In genomic region chr17:46181940-46182339, GRCh38 we compare ENCODE assay signal across 21 cellular contexts. TPM values are rescaled to one million over a fixed set of nuclear protein-coding genes. Genes with fewer than 3 reads are reported as not detected.
DNase-seq lines count a peak whose midpoint lies in the region; ATAC-seq and TF ChIP-seq lines count a peak whose summit lies in the region.
"Had no signal": no experiment of that assay in that cellular context is flagged by ENCODE, and none has a peak within 500 bp of the region (broad histone marks: within the 10 kb centered on the region; RNA-seq: fewer than 3 reads in every experiment).

No MANE protein-coding gene starts in this region.

- H3K4me3 ChIP-seq in OCI-LY3 (ENCODE audit: low read length): no peak overlapping the region
- no peak overlapping the region for H3K4me3 ChIP-seq in endodermal cell (ENCODE audit: low read length)
- H3K4me3 ChIP-seq: body of pancreas, gastroesophageal sphincter, skin epidermis, transverse colon had no signal

- peaks cover 98% of the 10 kb centered on the region for H4K20me1 ChIP-seq in OCI-LY3 (ENCODE audit: insufficient read depth, low read length)

- H3K4me1 Mint-ChIP-seq in activated CD8-positive, alpha-beta T cell treated with anti-CD3 and anti-CD28 coated beads for 36 hours (ENCODE audit: low read depth): peaks cover 76% of the 10 kb centered on the region
- H3K4me1 Mint-ChIP-seq in activated CD8-positive, alpha-beta T cell treated with anti-CD3 and anti-CD28 coated beads, Interleukin-2, amount 10 ng/mL, durations not matched to agents 7 days and 5 days (ENCODE audit: low read depth): peaks cover 74% of the 10 kb centered on the region
- H3K4me1 Mint-ChIP-seq in endodermal cell: peaks cover 66% of the 10 kb centered on the region
- peaks cover 48% of the 10 kb centered on the region for H3K4me1 Mint-ChIP-seq in progenitor cell of endocrine pancreas (ENCODE audit: low read depth)

- no peak for ATAC-seq in activated CD8-positive, alpha-beta T cell treated with anti-CD3 and anti-CD28 coated beads for 36 hours
- no peak for ATAC-seq in activated CD8-positive, alpha-beta T cell treated with anti-CD3 and anti-CD28 coated beads, Interleukin-2, amount 10 ng/mL, durations not matched to agents 7 days and 5 days
- no peak for ATAC-seq in GM18868 (IDR thresholded peaks at IDR 0.05; ENCODE audit: unreplicated experiment)
- ATAC-seq in GM19023 (IDR thresholded peaks at IDR 0.05; ENCODE audit: unreplicated experiment): no peak
- ATAC-seq: body of pancreas, gastroesophageal sphincter had no signal

- 0 out of 2 replicates have a peak overlapping the region, but pooled peaks have one; percentile 16 for H3K4me2 ChIP-seq in OCI-LY3 (ENCODE audit: low read length)

- H3K9ac ChIP-seq in OCI-LY3 (ENCODE audit: low read length): no peak overlapping the region
- no peak overlapping the region for H3K9ac ChIP-seq in endodermal cell (ENCODE audit: extremely low read depth, low read length, poor library complexity, severe bottlenecking)

- POLR2A ChIA-PET in activated CD8-positive, alpha-beta T cell treated with anti-CD3 and anti-CD28 coated beads for 36 hours (lab: Charles Lee): interaction anchor here (1.1 to 2.2 kb wide), 2 partner anchors 9 to 22 kb away, joined by 4 to 5 read pairs; no protein-coding TSS in a partner anchor
- POLR2A ChIA-PET in activated CD8-positive, alpha-beta T cell treated with anti-CD3 and anti-CD28 coated beads, Interleukin-2, amount 10 ng/mL, durations not matched to agents 7 days and 5 days (lab: Charles Lee): no interaction called here

- H3K27ac ChIP-seq in OCI-LY3 (ENCODE audit: low read length) (no peak overlapping the region), endodermal cell (ENCODE audit: low read depth, low read length) (no peak overlapping the region)
- H3K27ac ChIP-seq: gastroesophageal sphincter, skin epidermis, transverse colon had no signal

- H2AFZ ChIP-seq in OCI-LY3 (ENCODE audit: low read depth, low read length): no peak overlapping the region

- no peaks in the 10 kb centered on the region for H3K9me3 ChIP-seq in OCI-LY3 (ENCODE audit: insufficient read depth, low read length)
- no peaks in the 10 kb centered on the region for H3K9me3 ChIP-seq in endodermal cell (ENCODE audit: control insufficient read depth, low read length)
- H3K9me3 ChIP-seq: body of pancreas, gastroesophageal sphincter, transverse colon had no signal

- H3K36me3 ChIP-seq in OCI-LY3 (replicated peaks; ENCODE audit: low read depth, low read length) (no peaks in the 10 kb centered on the region), endodermal cell (ENCODE audit: control insufficient read depth, insufficient read depth, low read length) (peaks cover 15% of the 10 kb centered on the region)
- H3K36me3 ChIP-seq: gastroesophageal sphincter, transverse colon had no signal

- DNase-seq in activated CD8-positive, alpha-beta T cell treated with anti-CD3 and anti-CD28 coated beads for 36 hours: no peak
- no peak for DNase-seq in activated CD8-positive, alpha-beta T cell treated with anti-CD3 and anti-CD28 coated beads, Interleukin-2, amount 10 ng/mL, durations not matched to agents 7 days and 5 days
- DNase-seq in endodermal cell (no peak), progenitor cell of endocrine pancreas (ENCODE audit: low spot score, unreplicated experiment) (no peak), NCI-H1694 treated with DMSO at 0.1 percent for 48 hours (lab: John Stamatoyannopoulos, UW) (no peak)
- DNase-seq: 8988T; activated CD4-positive, alpha-beta T cell treated with anti-CD3 and anti-CD28 coated beads for 1 hour; body of pancreas; hypothalamus; Karpas-422; NCI-H1930; NCI-H82; SHP77; stimulated activated CD4-positive, alpha-beta T cell treated with anti-CD3 and anti-CD28 coated beads, Interleukin-2, amount 100 ng/mL, for 48 hours; stimulated activated naive CD4-positive, alpha-beta T cell treated with Interleukin-2 at 50 U/mL for 16 hours; transverse colon had no signal

- H3K27me3 ChIP-seq in OCI-LY3 (ENCODE audit: low read depth, low read length) (no peaks in the 10 kb centered on the region), endodermal cell (ENCODE audit: control insufficient read depth, insufficient read depth, low read length, poor library complexity, severe bottlenecking) (no peaks in the 10 kb centered on the region)
- H3K27me3 ChIP-seq: body of pancreas, gastroesophageal sphincter, transverse colon had no signal

- 91% methylated on average over 5 of the region's 5 CpGs for WGBS in endodermal cell (ENCODE audit: insufficient coverage in 1 of 2, insufficient read length in 1 of 2), 2 experiments

- peaks cover 28% of the 10 kb centered on the region for H3K4me1 ChIP-seq in OCI-LY3 (ENCODE audit: low read length)
- peaks cover 2% of the 10 kb centered on the region for H3K4me1 ChIP-seq in endodermal cell (ENCODE audit: control insufficient read depth, insufficient read depth, low read length)

- H3K4me3 Mint-ChIP-seq in activated CD8-positive, alpha-beta T cell treated with anti-CD3 and anti-CD28 coated beads for 36 hours: no peak overlapping the region
- no peak overlapping the region for H3K4me3 Mint-ChIP-seq in activated CD8-positive, alpha-beta T cell treated with anti-CD3 and anti-CD28 coated beads, Interleukin-2, amount 10 ng/mL, durations not matched to agents 7 days and 5 days
- H3K4me3 Mint-ChIP-seq in endodermal cell: no peak overlapping the region
- H3K4me3 Mint-ChIP-seq in progenitor cell of endocrine pancreas (ENCODE audit: low read depth): no peak overlapping the region

- peaks cover 17% of the 10 kb centered on the region for H3K36me3 Mint-ChIP-seq in activated CD8-positive, alpha-beta T cell treated with anti-CD3 and anti-CD28 coated beads for 36 hours (ENCODE audit: low read depth)
- H3K36me3 Mint-ChIP-seq in activated CD8-positive, alpha-beta T cell treated with anti-CD3 and anti-CD28 coated beads, Interleukin-2, amount 10 ng/mL, durations not matched to agents 7 days and 5 days (ENCODE audit: low read depth): peaks cover 18% of the 10 kb centered on the region
- peaks cover 2% of the 10 kb centered on the region for H3K36me3 Mint-ChIP-seq in endodermal cell (ENCODE audit: low read depth)
- H3K36me3 Mint-ChIP-seq in progenitor cell of endocrine pancreas (ENCODE audit: insufficient read depth): peaks cover 4% of the 10 kb centered on the region

- H3K27me3 Mint-ChIP-seq in activated CD8-positive, alpha-beta T cell treated with anti-CD3 and anti-CD28 coated beads for 36 hours: no peaks in the 10 kb centered on the region
- no peaks in the 10 kb centered on the region for H3K27me3 Mint-ChIP-seq in activated CD8-positive, alpha-beta T cell treated with anti-CD3 and anti-CD28 coated beads, Interleukin-2, amount 10 ng/mL, durations not matched to agents 7 days and 5 days (ENCODE audit: low read depth)
- H3K27me3 Mint-ChIP-seq in endodermal cell (ENCODE audit: insufficient read depth): no peaks in the 10 kb centered on the region
- no peaks in the 10 kb centered on the region for H3K27me3 Mint-ChIP-seq in progenitor cell of endocrine pancreas

- TF ChIP-seq CTCF in activated CD8-positive, alpha-beta T cell treated with anti-CD3 and anti-CD28 coated beads for 36 hours (IDR thresholded peaks at IDR 0.05): no peak
- no peak for TF ChIP-seq CTCF in OCI-LY3 (IDR thresholded peaks at IDR 0.05; ENCODE audit: low read depth, low read length)
- no peak for TF ChIP-seq CTCF in endodermal cell (conservative IDR thresholded peaks at IDR 0.05)
- no peak for TF ChIP-seq CTCF in progenitor cell of endocrine pancreas (IDR thresholded peaks at IDR 0.05; ENCODE audit: unreplicated experiment)

- CTCF ChIA-PET in activated CD8-positive, alpha-beta T cell treated with anti-CD3 and anti-CD28 coated beads for 36 hours (lab: Charles Lee): interaction anchor here (1.5 to 1.7 kb wide), 3 partner anchors 11 to 62 kb away, joined by 3 to 5 read pairs (median 3); partner anchors contain the start of gene KANSL1
- CTCF ChIA-PET in activated CD8-positive, alpha-beta T cell treated with anti-CD3 and anti-CD28 coated beads, Interleukin-2, amount 10 ng/mL, durations not matched to agents 7 days and 5 days (lab: Charles Lee): interaction anchor here (0.6 to 6.7 kb wide), 4 partner anchors 11 to 221 kb away, joined by 3 to 69 read pairs (median 5); partner anchors contain the start of gene KANSL1

- peaks cover 100% of the 10 kb centered on the region for H3K79me2 ChIP-seq in OCI-LY3 (ENCODE audit: low read length)

- peak overlapping the region; percentile 17 for H3K27ac Mint-ChIP-seq in activated CD8-positive, alpha-beta T cell treated with anti-CD3 and anti-CD28 coated beads for 36 hours
- H3K27ac Mint-ChIP-seq in activated CD8-positive, alpha-beta T cell treated with anti-CD3 and anti-CD28 coated beads, Interleukin-2, amount 10 ng/mL, durations not matched to agents 7 days and 5 days: no peak overlapping the region
- H3K27ac Mint-ChIP-seq in endodermal cell (peak overlapping the region; percentile 1), progenitor cell of endocrine pancreas (peak overlapping the region; percentile 29)

- no peaks in the 10 kb centered on the region for H3K9me3 Mint-ChIP-seq in activated CD8-positive, alpha-beta T cell treated with anti-CD3 and anti-CD28 coated beads for 36 hours
- H3K9me3 Mint-ChIP-seq in activated CD8-positive, alpha-beta T cell treated with anti-CD3 and anti-CD28 coated beads, Interleukin-2, amount 10 ng/mL, durations not matched to agents 7 days and 5 days (ENCODE audit: insufficient read depth): no peaks in the 10 kb centered on the region
- H3K9me3 Mint-ChIP-seq in endodermal cell (no peaks in the 10 kb centered on the region), progenitor cell of endocrine pancreas (ENCODE audit: low read depth) (no peaks in the 10 kb centered on the region)

- intact Hi-C loops in activated CD8-positive, alpha-beta T cell treated with anti-CD3 and anti-CD28 coated beads for 36 hours (cut with micrococcal nuclease): no loop called here

RNA-seq across cellular contexts. Expression of gene KANSL1, which starts 11.3 kb away (rescaled TPM):
- 10 to 100 TPM; 54.4 to 55.3 TPM for total RNA-seq in activated CD8-positive, alpha-beta T cell treated with anti-CD3 and anti-CD28 coated beads for 36 hours
- total RNA-seq in activated CD8-positive, alpha-beta T cell treated with anti-CD3 and anti-CD28 coated beads, Interleukin-2, amount 10 ng/mL, durations not matched to agents 7 days and 5 days: 10 to 100 TPM; 80.5 to 82.8 TPM
- total RNA-seq in endodermal cell: 100 to 1,000 TPM; 137 to 144 TPM
- 51.0 TPM for polyA plus RNA-seq in endodermal cell (2013, experiment 1 of 2)
- polyA plus RNA-seq in endodermal cell (2013, experiment 2 of 2): 47.0 TPM
- total RNA-seq in progenitor cell of endocrine pancreas: 173 and 174 TPM in 2 replicates
